8 cellular contexts compared by ENCODE assay signal in genomic region chr6:37433657-37434271, GRCh38. TPM values are rescaled to one million over a fixed set of nuclear protein-coding genes. Genes with fewer than 3 reads are reported as not detected.
DNase-seq lines count a peak whose midpoint lies in the region; ATAC-seq, FAIRE-seq and TF ChIP-seq lines count a peak whose summit lies in the region.

No MANE protein-coding gene starts in this region.

- peak overlapping the region; percentile 76 for H3K4me2 ChIP-seq in DND-41 (ENCODE audit: insufficient read depth, low read length)
- H3K4me2 ChIP-seq in IMR-90 (ENCODE audit: low read depth, low read length) = peak overlapping the region; percentile 99
- H3K4me2 ChIP-seq in H1 (ENCODE audit: insufficient read depth in 1 of 2, low read depth in 2 of 2, low read length in 2 of 2) = peak overlapping the region; percentile 92 to 95

- H4K91ac ChIP-seq in IMR-90 (ENCODE audit: insufficient read depth, low read depth, low read length) = peak overlapping the region; percentile 6; the same call in 1 of the 2 replicates
- H4K91ac ChIP-seq in H1 (replicated peaks; ENCODE audit: insufficient read length, low read length) = no peak overlapping the region

- dilution Hi-C loops in IMR-90 (cut with HindIII; ENCODE audit: low sequenced_read_pairs, unreplicated experiment) = no loop called here

- TF ChIP-seq RAD21 in IMR-90 (IDR thresholded peaks at IDR 0.05; ENCODE audit: low read length) (no peak), H1 (IDR thresholded peaks at IDR 0.05 in 1 of 2, conservative IDR thresholded peaks at IDR 0.05 in 1 of 2; ENCODE audit: low read depth in 2 of 2, low read length in 2 of 2) (no peak)

- peak overlapping the region; percentile 80 to 85 for H3K27ac Mint-ChIP-seq in natural killer cell
- peak overlapping the region; percentile 98 to 99 for H3K27ac Mint-ChIP-seq in stimulated activated naive CD8-positive, alpha-beta T cell treated with anti-CD3 and anti-CD28 coated beads, Interleukin-15, amount 100 ng/mL, for 72 hours

- H2BK20ac ChIP-seq in IMR-90 (ENCODE audit: low read depth, low read length) (no peak overlapping the region), H1 (ENCODE audit: low read length) (no peak overlapping the region)

- H3K56ac ChIP-seq in IMR-90 (ENCODE audit: extremely low read depth, insufficient read depth, low read length) = peak overlapping the region; percentile 20
- no peak overlapping the region for H3K56ac ChIP-seq in H1 (replicated peaks; ENCODE audit: insufficient read length, low read depth, low read length)

- no peaks in the 10 kb centered on the region for H3K9me3 Mint-ChIP-seq in natural killer cell
- no peaks in the 10 kb centered on the region for H3K9me3 Mint-ChIP-seq in stimulated activated naive CD8-positive, alpha-beta T cell treated with anti-CD3 and anti-CD28 coated beads, Interleukin-15, amount 100 ng/mL, for 72 hours

- peak overlapping the region; percentile 61 for H2AK9ac ChIP-seq in IMR-90 (replicated peaks; ENCODE audit: low read depth, low read length, poor library complexity)

- H3K36me3 ChIP-seq in DND-41 (ENCODE audit: insufficient read depth, low read length) = peaks cover 35% of the 10 kb centered on the region
- H3K36me3 ChIP-seq in IMR-90 (ENCODE audit: control insufficient read depth, insufficient read depth, low read length) = peaks cover 11% of the 10 kb centered on the region
- H3K36me3 ChIP-seq in H1 (ENCODE audit: control insufficient read depth in 2 of 4, insufficient read depth in 4 of 4, low read length in 3 of 4) = peaks cover 7 to 19% (median 9%) of the 10 kb centered on the region in 4 experiments; a peak in 5 of 8 replicates

- H3K27me3 Mint-ChIP-seq in natural killer cell (ENCODE audit: low read depth in 2 of 2) = peaks cover 3 to 6% of the 10 kb centered on the region in 2 donors
- peaks cover 6% of the 10 kb centered on the region for H3K27me3 Mint-ChIP-seq in stimulated activated naive CD8-positive, alpha-beta T cell treated with anti-CD3 and anti-CD28 coated beads, Interleukin-15, amount 100 ng/mL, for 72 hours

- H3K23ac ChIP-seq in IMR-90 (ENCODE audit: low read depth, low read length) (peak overlapping the region; percentile 48), H1 (ENCODE audit: insufficient read length) (no peak overlapping the region)

- H4K8ac ChIP-seq in IMR-90 (ENCODE audit: low read depth in 2 of 2, low read length in 2 of 2) (peak overlapping the region; percentile 69 to 98), H1 (ENCODE audit: extremely low read depth, insufficient read depth, low read length) (peak overlapping the region; percentile 96)

- H3K4ac ChIP-seq in IMR-90 (ENCODE audit: low read depth, low read length) (peak overlapping the region; percentile 24), H1 (replicated peaks; ENCODE audit: insufficient read length, low read depth, low read length) (no peak overlapping the region)

- no peak overlapping the region for H2BK15ac ChIP-seq in IMR-90 (ENCODE audit: low read depth, low read length)
- no peak overlapping the region for H2BK15ac ChIP-seq in H1 (ENCODE audit: low read length)

- peak; percentile 63 for DNase-seq in DND-41
- peak; percentile 12 for DNase-seq in IMR-90
- peak; percentile 17 for DNase-seq in activated CD4-positive, alpha-beta T cell treated with anti-CD3 and anti-CD28 coated beads for 1 hour
- DNase-seq in H1 (ENCODE audit: low read depth in 1 of 2, low spot score in 2 of 2) = no peak
- DNase-seq in natural killer cell = no peak
- DNase-seq in stimulated activated naive CD8-positive, alpha-beta T cell treated with anti-CD3 and anti-CD28 coated beads, Interleukin-15, amount 100 ng/mL, for 72 hours = peak in 1 of 2 donors; percentile 61
- DNase-seq in NCI-H1694 (lab: John Stamatoyannopoulos, UW) = no peak

- BruUV-seq in IMR-90 (replicated peaks; lab: Mats Ljungman, UMichigan) = no TSS peak

- H3K9me3 ChIP-seq in DND-41 (ENCODE audit: insufficient read depth, low read length, severe bottlenecking) = no peaks in the 10 kb centered on the region
- no peaks in the 10 kb centered on the region for H3K9me3 ChIP-seq in IMR-90 (ENCODE audit: control insufficient read depth, insufficient read depth, low read length)
- no peaks in the 10 kb centered on the region for H3K9me3 ChIP-seq in H1 (ENCODE audit: insufficient read depth in 2 of 2, low read depth in 1 of 2, low read length in 1 of 2)

- H3K27me3 ChIP-seq in DND-41 (ENCODE audit: insufficient read depth, low read length, poor library complexity) (no peaks in the 10 kb centered on the region), IMR-90 (ENCODE audit: control insufficient read depth, insufficient read depth, low read length) (no peaks in the 10 kb centered on the region), H1 (replicated peaks in 1 of 4; ENCODE audit: control insufficient read depth in 3 of 4, extremely low read depth in 1 of 4, insufficient read depth in 3 of 4, low read length in 3 of 4) (no peaks in the 10 kb centered on the region)

- H2BK12ac ChIP-seq in H1 (ENCODE audit: low read depth, low read length) = peak overlapping the region; percentile 44; the same call in 1 of the 2 replicates

- intact Hi-C loops in IMR-90 (cut with micrococcal nuclease) = no loop called here
- intact Hi-C loops in natural killer cell (cut with micrococcal nuclease) = loop anchor here (2.0 to 5.0 kb wide), 3 partner anchors 53 to 84 kb away; no protein-coding TSS in a partner anchor

- WGBS in IMR-90 (ENCODE audit: extremely low coverage in 2 of 2, insufficient read length in 1 of 2), 2 experiments = 7% methylated on average over 6 of the region's 13 CpGs; no CpG with 5 or more reads in 1 of the 2 experiments
- WGBS in H1 (ENCODE audit: extremely low coverage in 1 of 2, insufficient coverage in 1 of 2, insufficient read length in 1 of 2, insufficient replicate concordance in 2 of 2, low coverage in 1 of 2, low lambda C conversion rate in 2 of 2, missing lambda C conversion rate in 1 of 2), 2 experiments = 40% methylated on average over 13 of the region's 13 CpGs; no CpG with 5 or more reads in 1 of the 2 experiments

- H4K5ac ChIP-seq in IMR-90 (ENCODE audit: low read depth, low read length) = peak overlapping the region; percentile 41
- no peak overlapping the region for H4K5ac ChIP-seq in H1 (ENCODE audit: insufficient read length, low read depth, low read length)

- ATAC-seq in DND-41 (ENCODE audit: insufficient read depth, low read depth) (peak; percentile 56), GM21390 (IDR thresholded peaks at IDR 0.05; ENCODE audit: unreplicated experiment) (peak; percentile 35), IMR-90 (ENCODE audit: low read depth) (peak; percentile 8; the same call in 1 of the 2 replicates), natural killer cell (peak; percentile 7 to 58 (median 20))
- ATAC-seq in stimulated activated naive CD8-positive, alpha-beta T cell treated with anti-CD3 and anti-CD28 coated beads, Interleukin-15, amount 100 ng/mL, for 72 hours = peak; percentile 76

- peaks cover 33% of the 10 kb centered on the region for H3K4me1 ChIP-seq in DND-41 (ENCODE audit: insufficient read depth, low read length)
- H3K4me1 ChIP-seq in IMR-90 (ENCODE audit: control insufficient read depth, insufficient read depth, low read length) = peaks cover 2% of the 10 kb centered on the region; the same call in 1 of the 2 replicates
- peaks cover 0 to 12% (median 3%) of the 10 kb centered on the region in 4 experiments; a peak in 4 of 7 replicates for H3K4me1 ChIP-seq in H1 (replicated peaks in 1 of 4; ENCODE audit: control insufficient read depth in 3 of 4, insufficient read depth in 4 of 4, low read length in 3 of 4)

- peak overlapping the region; percentile 93 for H3K27ac ChIP-seq in DND-41 (ENCODE audit: low read length)
- peak overlapping the region; percentile 51 for H3K27ac ChIP-seq in IMR-90 (ENCODE audit: insufficient read depth, low read length)
- H3K27ac ChIP-seq in H1 (ENCODE audit: low read depth, low read length) = no peak overlapping the region

- peak overlapping the region; percentile 76 for H3K4me3 Mint-ChIP-seq in natural killer cell
- peak overlapping the region; percentile 86 to 95 for H3K4me3 Mint-ChIP-seq in stimulated activated naive CD8-positive, alpha-beta T cell treated with anti-CD3 and anti-CD28 coated beads, Interleukin-15, amount 100 ng/mL, for 72 hours

- POLR2A ChIA-PET in IMR-90 (lab: Charles Lee; ENCODE audit: unreplicated experiment) = no interaction called here
- POLR2A ChIA-PET in H1 (lab: Charles Lee; ENCODE audit: partially characterized antibody) = interaction anchor here (0.9 to 1.9 kb wide), 5 partner anchors 11 to 79 kb away, joined by 3 to 5 read pairs (median 3); no protein-coding TSS in a partner anchor

- H3K18ac ChIP-seq in IMR-90 (ENCODE audit: low read depth, low read length) (no peak overlapping the region), H1 (ENCODE audit: extremely low read depth, low read length) (no peak overlapping the region)

- peaks cover 3% of the 10 kb centered on the region for H3K9me1 ChIP-seq in IMR-90 (ENCODE audit: insufficient read depth, low read length)

- no peak overlapping the region for H2BK120ac ChIP-seq in IMR-90 (ENCODE audit: low read depth, low read length)
- H2BK120ac ChIP-seq in H1 (replicated peaks; ENCODE audit: low read depth, low read length) = no peak overlapping the region

- H3K79me1 ChIP-seq in IMR-90 (ENCODE audit: low read depth in 1 of 2, low read length in 2 of 2) (peaks cover 37 to 42% of the 10 kb centered on the region in 2 experiments), H1 (ENCODE audit: low read depth, low read length) (peaks cover 8% of the 10 kb centered on the region)

- in situ Hi-C loops in IMR-90 (cut with MboI; ENCODE audit: low sequenced_read_pairs) = no loop called here

- TF ChIP-seq EP300 in H1 (IDR thresholded peaks at IDR 0.05; ENCODE audit: borderline replicate concordance in 1 of 2, low read depth in 2 of 2, low read length in 2 of 2) = no peak

- no peak overlapping the region for H2BK5ac ChIP-seq in IMR-90 (ENCODE audit: low read depth, low read length, poor library complexity, severe bottlenecking)
- H2BK5ac ChIP-seq in H1 (ENCODE audit: low read depth, low read length) = no peak overlapping the region

- H3K4me3 ChIP-seq in DND-41 (ENCODE audit: low read depth in 1 of 2, low read length in 2 of 2) (peak overlapping the region; percentile 71 to 84), IMR-90 (ENCODE audit: insufficient read depth, low read depth, low read length) (peak overlapping the region; percentile 70), H1 (ENCODE audit: extremely low read depth in 1 of 4, insufficient read depth in 2 of 4, low read depth in 3 of 4, low read length in 4 of 4) (peak overlapping the region; percentile 80 to 92 (median 86))

- TF ChIP-seq CTCF in DND-41 (IDR thresholded peaks at IDR 0.05; ENCODE audit: borderline replicate concordance, extremely low read depth, low read length, poor library complexity, severe bottlenecking) = no peak
- no peak for TF ChIP-seq CTCF in IMR-90 (conservative IDR thresholded peaks at IDR 0.05; ENCODE audit: low read depth, low read length)
- TF ChIP-seq CTCF in H1 (IDR thresholded peaks at IDR 0.05; ENCODE audit: control extremely low read depth in 1 of 3, insufficient read depth in 1 of 3, low read depth in 1 of 3, low read length in 3 of 3) = no peak
- no peak for TF ChIP-seq CTCF in natural killer cell (IDR thresholded peaks at IDR 0.05)

- peaks cover 34 to 42% of the 10 kb centered on the region in 2 donors for H3K4me1 Mint-ChIP-seq in natural killer cell
- peaks cover 51% of the 10 kb centered on the region for H3K4me1 Mint-ChIP-seq in stimulated activated naive CD8-positive, alpha-beta T cell treated with anti-CD3 and anti-CD28 coated beads, Interleukin-15, amount 100 ng/mL, for 72 hours

- H3K79me2 ChIP-seq in DND-41 (ENCODE audit: insufficient read depth, low read length) (peaks cover 54% of the 10 kb centered on the region), H1 (ENCODE audit: control insufficient read depth in 1 of 2, insufficient read depth in 2 of 2, low read length in 2 of 2) (peaks cover 0 to 25% of the 10 kb centered on the region in 2 experiments; a peak in 2 of 4 replicates)

- CTCF ChIA-PET in IMR-90 (lab: Yijun Ruan, JAX) = no interaction called here
- CTCF ChIA-PET in H1 (lab: Charles Lee; ENCODE audit: partially characterized antibody) = interaction anchor here (1.2 to 2.3 kb wide), 5 partner anchors 10 to 411 kb away, joined by 3 to 10 read pairs (median 4); no protein-coding TSS in a partner anchor

- peak overlapping the region; percentile 17; the same call in 1 of the 2 replicates for H3K14ac ChIP-seq in IMR-90 (replicated peaks; ENCODE audit: low read depth, low read length)
- no peak overlapping the region for H3K14ac ChIP-seq in H1 (ENCODE audit: insufficient read length)

- H4K20me1 ChIP-seq in DND-41 (ENCODE audit: insufficient read depth, low read length) (no peaks in the 10 kb centered on the region; the same call in 1 of the 2 replicates), IMR-90 (ENCODE audit: insufficient read depth, low read length) (no peaks in the 10 kb centered on the region), H1 (replicated peaks in 1 of 2; ENCODE audit: control insufficient read depth in 1 of 2, insufficient read depth in 2 of 2, low read length in 2 of 2) (no peaks in the 10 kb centered on the region)

- H3K36me3 Mint-ChIP-seq in natural killer cell = peaks cover 8% of the 10 kb centered on the region

- H3K9ac ChIP-seq in DND-41 (ENCODE audit: low read depth, low read length) (peak overlapping the region; percentile 72), IMR-90 (ENCODE audit: low read depth, low read length) (peak overlapping the region; percentile 81), H1 (replicated peaks in 1 of 4; ENCODE audit: extremely low read depth in 1 of 4, low read depth in 3 of 4, low read length in 3 of 4) (peak overlapping the region; percentile 52 to 93 (median 69))

- no peak for TF ChIP-seq POLR2A in IMR-90 (IDR thresholded peaks at IDR 0.05; ENCODE audit: low read depth, low read length)
- TF ChIP-seq POLR2A in H1 (IDR thresholded peaks at IDR 0.05; ENCODE audit: control extremely low read depth in 1 of 2, low read depth in 2 of 2, low read length in 2 of 2) = no peak

- H2AFZ ChIP-seq in DND-41 (ENCODE audit: low read depth, low read length) (peak overlapping the region; percentile 99), IMR-90 (replicated peaks; ENCODE audit: low read length, poor library complexity) (peak overlapping the region; percentile 94), H1 (ENCODE audit: low read length) (no peak overlapping the region)

- H3K23me2 ChIP-seq in H1 (ENCODE audit: low read depth, low read length) = peaks cover 11% of the 10 kb centered on the region

- peak overlapping the region; percentile 18; the same call in 1 of the 2 replicates for H2AK5ac ChIP-seq in IMR-90 (ENCODE audit: low read depth, low read length)
- no peak overlapping the region for H2AK5ac ChIP-seq in H1 (ENCODE audit: low read depth, low read length)

- no peak for FAIRE-seq in H1 (lab: Jason Lieb, UNC)

RNA-seq across cellular contexts. Expression of gene CMTR1, which starts 0.7 kb away (rescaled TPM):
- total RNA-seq in IMR-90 (2012; rRNA removed) (30.1 and 32.5 TPM in 2 replicates), natural killer cell (100 to 1,000 TPM in 1 of 3 donors, 10 to 100 TPM in 2; 85.0 to 111 (median 94.7) TPM)
- polyA plus RNA-seq in IMR-90 (2012; rRNA removed) (17.4 and 22.6 TPM in 2 replicates), H1 (2011; rRNA removed) (15.2 and 16.8 TPM in 2 replicates)
- polyA plus RNA-seq in IMR-90 (2012; cell fraction: cytosol; rRNA removed) = 9.6 and 10.1 TPM in 2 replicates
- polyA plus RNA-seq in IMR-90 (2012; cell fraction: nucleus; rRNA removed; ENCODE audit: low replicate concordance) = 33.6 and 55.3 TPM in 2 replicates
- total RNA-seq in H1 (2021; fragmentation: NEBNext Ultra II Directional; extraction: Animal tissue kit (Norgen Biotek cat#: 25700)) = 33.1 and 34.3 TPM in 2 replicates
- polyA plus RNA-seq in H1 (2011; cell fraction: cytosol; rRNA removed) = 24.2 TPM
- polyA plus RNA-seq in H1 (2011; cell fraction: nucleus; rRNA removed) = 54.7 TPM
- 30.4 to 36.2 TPM (median 33.2 TPM) in 4 replicates for polyA plus RNA-seq in H1 (2012, experiment 1 of 2)
- polyA plus RNA-seq in H1 (2012, experiment 2 of 2) = 16.5 TPM
- 24.0 TPM for polyA plus RNA-seq in H1 (2013, experiment 1 of 2)
- 23.4 TPM for polyA plus RNA-seq in H1 (2013, experiment 2 of 2)
- 20.4 and 21.6 TPM in 2 replicates for polyA minus RNA-seq in H1 (2011; rRNA and poly(A)+ RNA removed)
- polyA minus RNA-seq in H1 (2011; cell fraction: cytosol; rRNA and poly(A)+ RNA removed) = 12.1 TPM
- 25.3 TPM for polyA minus RNA-seq in H1 (2011; cell fraction: nucleus; rRNA and poly(A)+ RNA removed)

Comparison
In these comparisons a context has a peak if more than half of its experiments do, and no peak if none do; other contexts are left out.
1. ATAC-seq: peak in every context shown above with its lines; median percentile 76 in stimulated activated naive CD8-positive, alpha-beta T cell treated with anti-CD3 and anti-CD28 coated beads, Interleukin-15, amount 100 ng/mL, for 72 hours; 56 in DND-41; 35 in GM21390; 20 in natural killer cell; 8 in IMR-90.
2. DNase-seq: peak in DND-41 (single experiment), IMR-90 (single experiment) and activated CD4-positive, alpha-beta T cell treated with anti-CD3 and anti-CD28 coated beads for 1 hour (single experiment); none in H1 (0 of 2), natural killer cell (single experiment) and NCI-H1694 (single experiment).
3. Peak in every context shown above with its lines, with median percentiles within 50 percentile points of each other: H3K4me2 ChIP-seq, H3K4me3 ChIP-seq and H3K9ac ChIP-seq.